ENCODE assay signal across 9 cellular contexts in the genomic region with DNA sequence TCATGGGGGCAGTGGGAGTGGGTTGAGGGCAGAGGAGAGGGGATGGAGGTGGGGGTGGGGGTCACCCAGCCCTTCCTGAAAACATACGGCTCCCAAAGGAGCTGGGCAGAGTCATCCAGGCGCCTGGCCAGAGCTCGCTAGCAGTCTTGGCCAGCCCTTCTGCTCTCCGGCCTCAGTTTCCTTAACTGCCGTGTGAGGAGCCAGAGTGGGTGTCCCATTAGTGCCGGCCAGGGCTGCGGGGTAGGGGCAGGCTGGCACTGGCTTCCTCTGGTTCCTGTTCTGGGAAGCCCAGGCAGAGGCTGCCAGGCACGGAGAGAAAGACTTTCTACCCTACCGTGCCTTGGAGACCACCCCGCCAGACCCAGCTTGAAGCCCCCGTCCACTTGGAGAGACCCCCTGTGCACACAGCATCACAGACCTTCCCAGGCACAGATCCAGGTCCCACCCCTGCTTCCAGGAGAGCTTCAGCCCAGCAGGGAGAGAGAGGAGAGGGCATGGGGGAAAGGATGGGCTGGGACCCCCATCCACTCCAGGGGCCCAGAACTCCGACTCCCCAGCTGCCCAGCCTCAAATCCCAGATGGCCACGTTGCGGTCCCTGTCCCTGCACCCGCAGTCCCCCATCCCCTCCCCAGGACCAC.
DNase-seq lines count a peak whose midpoint lies in the region; ATAC-seq, FAIRE-seq and TF ChIP-seq lines count a peak whose summit lies in the region.
"Had no signal": no experiment of that assay in that cellular context is flagged by ENCODE, and none has a peak within 500 bp of the region (broad histone marks: within the 10 kb centered on the region; RNA-seq: fewer than 3 reads in every experiment).

No MANE protein-coding gene starts in this region.

- H3K36me3 ChIP-seq in K562 (ENCODE audit: control insufficient read depth, insufficient read depth, low read length) = peaks cover 23% of the 10 kb centered on the region; the same call in 1 of the 3 replicates
- H3K36me3 ChIP-seq in lower lobe of right lung = peaks cover 43% of the 10 kb centered on the region

- no peak overlapping the region for H3K27ac Mint-ChIP-seq in T-helper 2 cell treated with Interferon-gamma antibody and Interleukin-4, amounts not matched to agents 5 μg/mL and 100 μg/mL, for 36 hours

- no peak overlapping the region for H2AFZ ChIP-seq in K562 (ENCODE audit: low read depth, low read length)

- H3K27me3 ChIP-seq in K562 (ENCODE audit: control insufficient read depth in 2 of 2, insufficient read depth in 2 of 2, low read length in 2 of 2) (no peaks in the 10 kb centered on the region), lower lobe of right lung (ENCODE audit: low read depth) (no peaks in the 10 kb centered on the region)

- no peaks in the 10 kb centered on the region for H3K27me3 Mint-ChIP-seq in T-helper 2 cell treated with Interferon-gamma antibody and Interleukin-4, amounts not matched to agents 5 μg/mL and 100 μg/mL, for 36 hours (ENCODE audit: low read depth)
- H3K27me3 Mint-ChIP-seq: IgD-negative memory B cell had no signal

- H4K20me1 ChIP-seq in K562 (replicated peaks; ENCODE audit: control insufficient read depth, insufficient read depth, low read length) = no peaks in the 10 kb centered on the region; the same call in 1 of the 2 replicates

- BruUV-seq in K562 (replicated peaks; lab: Mats Ljungman, UMichigan) = no TSS peak

- H3K9ac ChIP-seq in K562 (ENCODE audit: insufficient read depth in 1 of 2, low read depth in 2 of 2, low read length in 2 of 2) = no peak overlapping the region

- POLR2A ChIA-PET in K562 (lab: Yijun Ruan, JAX) = interaction anchor here (0.6 kb wide), 1 partner anchor 254 kb away, joined by 3 read pairs; no protein-coding TSS in a partner anchor

- H3K27ac ChIP-seq in K562 (ENCODE audit: extremely low read depth, low read depth, low read length) (no peak overlapping the region), lower lobe of right lung (peak overlapping the region; percentile 89), temporal lobe (ENCODE audit: low read depth, low read length) (peak overlapping the region; percentile 92)

- H3K4me2 ChIP-seq in K562 (ENCODE audit: insufficient read depth, low read length) = no peak overlapping the region

- in situ Hi-C loops in K562 (cut with MboI) = no loop called here
- in situ Hi-C loops in GM13977 (cut with MboI; ENCODE audit: low pct_unique_long_range_greater_than_20kb, low sequenced_read_pairs, unreplicated experiment) = no loop called here

- peaks cover 11% of the 10 kb centered on the region for H3K36me3 Mint-ChIP-seq in T-helper 2 cell treated with Interferon-gamma antibody and Interleukin-4, amounts not matched to agents 5 μg/mL and 100 μg/mL, for 36 hours (ENCODE audit: low read depth)
- H3K36me3 Mint-ChIP-seq: IgD-negative memory B cell had no signal

- TF ChIP-seq POLR2A in K562 (conservative IDR thresholded peaks at IDR 0.05) = no peak

- H3K9me3 ChIP-seq in K562 (replicated peaks; ENCODE audit: control insufficient read depth, insufficient read depth, low read depth, low read length) = no peaks in the 10 kb centered on the region
- no peaks in the 10 kb centered on the region for H3K9me3 ChIP-seq in lower lobe of right lung

- H3K79me2 ChIP-seq in K562 (ENCODE audit: control insufficient read depth, insufficient read depth, low read length) = no peaks in the 10 kb centered on the region

- CTCF ChIA-PET in K562 (lab: Yijun Ruan, JAX; ENCODE audit: low intra/inter-chr PET ratio) = no interaction called here

- no peak for TF ChIP-seq EP300 in K562 (IDR thresholded peaks at IDR 0.05; ENCODE audit: low read length)

- no peak overlapping the region for H3K4me3 ChIP-seq in K562
- H3K4me3 ChIP-seq in lower lobe of right lung = peak overlapping the region; percentile 68

- H3K4me1 ChIP-seq in K562 (replicated peaks in 1 of 2; ENCODE audit: control insufficient read depth in 2 of 2, insufficient read depth in 2 of 2, low read length in 2 of 2) (peaks cover 4 to 68% of the 10 kb centered on the region in 2 experiments), lower lobe of right lung (peaks cover 78% of the 10 kb centered on the region)

- intact Hi-C loops in K562 (cut with micrococcal nuclease) (no loop called here), lower lobe of right lung (cut with DNase I) (no loop called here)

- no peak for DNase-seq in T-helper 2 cell treated with Interferon-gamma antibody and Interleukin-4, amounts not matched to agents 5 μg/mL and 100 μg/mL, for 36 hours (ENCODE audit: low spot score)
- DNase-seq in T-helper 2 cell = no peak
- DNase-seq in K562 (ENCODE audit: extremely low read depth in 1 of 4, low spot score in 3 of 4) = no peak
- DNase-seq in lower lobe of right lung = no peak
- no peak for DNase-seq in amniotic stem cell (lab: John Stamatoyannopoulos, UW)
- no peak for DNase-seq in GM13977 (ENCODE audit: low spot score)

- 93% methylated on average over 11 of the region's 15 CpGs for WGBS in K562 (ENCODE audit: insufficient coverage, low coverage, missing lambda C conversion rate)

- H3K9me1 ChIP-seq in K562 (ENCODE audit: control insufficient read depth, insufficient read depth, low read length) = no peaks in the 10 kb centered on the region

- no peak for TF ChIP-seq CTCF in K562 (IDR thresholded peaks at IDR 0.05 in 2 of 3, conservative IDR thresholded peaks at IDR 0.05 in 1 of 3; ENCODE audit: insufficient read depth in 2 of 3, low read depth in 1 of 3, low read length in 3 of 3)
- TF ChIP-seq CTCF in lower lobe of right lung (IDR thresholded peaks at IDR 0.05) = no peak
- no peak for TF ChIP-seq CTCF in GM13977 (IDR thresholded peaks at IDR 0.05; ENCODE audit: extremely low read depth, insufficient read depth, missing control alignments)

- no peak for ATAC-seq in K562
- no peak for ATAC-seq in lower lobe of right lung
- ATAC-seq in GM18520 (IDR thresholded peaks at IDR 0.05; ENCODE audit: unreplicated experiment) = no peak

- peak overlapping the region; percentile 21 for H3K4me3 Mint-ChIP-seq in T-helper 2 cell treated with Interferon-gamma antibody and Interleukin-4, amounts not matched to agents 5 μg/mL and 100 μg/mL, for 36 hours

- peaks cover 19% of the 10 kb centered on the region for H3K4me1 Mint-ChIP-seq in T-helper 2 cell treated with Interferon-gamma antibody and Interleukin-4, amounts not matched to agents 5 μg/mL and 100 μg/mL, for 36 hours (ENCODE audit: low read depth)

- FAIRE-seq in K562 (lab: Jason Lieb, UNC) = no peak

- no peaks in the 10 kb centered on the region for H3K9me3 Mint-ChIP-seq in T-helper 2 cell treated with Interferon-gamma antibody and Interleukin-4, amounts not matched to agents 5 μg/mL and 100 μg/mL, for 36 hours
- H3K9me3 Mint-ChIP-seq: IgD-negative memory B cell had no signal

- TF ChIP-seq RAD21 in K562 (CRISPR knock-in tag; conservative IDR thresholded peaks at IDR 0.05 in 1 of 2, IDR thresholded peaks at IDR 0.05 in 1 of 2) = no peak

TF ChIP-seq in K562, 482 proteins besides CTCF, POLR2A, EP300 and RAD21:
- peak; percentile 17 for TF ChIP-seq PCBP1 (IDR thresholded peaks at IDR 0.05; ENCODE audit: low read depth, low read length, poor library complexity, severe bottlenecking)
- TF ChIP-seq, protein P1, sequence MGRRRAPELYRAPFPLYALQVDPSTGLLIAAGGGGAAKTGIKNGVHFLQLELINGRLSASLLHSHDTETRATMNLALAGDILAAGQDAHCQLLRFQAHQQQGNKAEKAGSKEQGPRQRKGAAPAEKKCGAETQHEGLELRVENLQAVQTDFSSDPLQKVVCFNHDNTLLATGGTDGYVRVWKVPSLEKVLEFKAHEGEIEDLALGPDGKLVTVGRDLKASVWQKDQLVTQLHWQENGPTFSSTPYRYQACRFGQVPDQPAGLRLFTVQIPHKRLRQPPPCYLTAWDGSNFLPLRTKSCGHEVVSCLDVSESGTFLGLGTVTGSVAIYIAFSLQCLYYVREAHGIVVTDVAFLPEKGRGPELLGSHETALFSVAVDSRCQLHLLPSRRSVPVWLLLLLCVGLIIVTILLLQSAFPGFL (CRISPR knock-in tag; IDR thresholded peaks at IDR 0.05) = no peak
